Comparison of ENCODE assay signal across 17 cellular contexts in genomic region chr16:35506898-35507194, GRCh38.
"Had no signal": no experiment of that assay in that cellular context is flagged by ENCODE, and none has a peak within 500 bp of the region (broad histone marks: within the 10 kb centered on the region; RNA-seq: fewer than 3 reads in every experiment).

No MANE protein-coding gene starts in this region.

- ATAC-seq: activated CD8-positive, alpha-beta memory T cell treated with anti-CD3 and anti-CD28 coated beads, Interleukin-2, amount 10 ng/mL, durations not matched to agents 7 days and 5 days; foreskin keratinocyte; natural killer cell treated with Interleukin-12 subunit alpha and Interleukin-12 subunit beta and Interleukin-15 and Interleukin-18, amount 100 ng/mL, for 72 hours had no signal

- H3K4me1 ChIP-seq: ascending aorta, breast epithelium, foreskin keratinocyte, stomach had no signal

- H3K9me3 ChIP-seq: thoracic aorta had no signal

- H3K27ac ChIP-seq: ascending aorta, breast epithelium, foreskin keratinocyte, stomach, thoracic aorta had no signal

- DNase-seq: activated CD4-positive, alpha-beta memory T cell treated with anti-CD3 and anti-CD28 coated beads for 36 hours; activated CD4-positive, CD25-positive, alpha-beta regulatory T cell treated with anti-CD3 and anti-CD28 coated beads, Interleukin-2, amount 50 U/mL, for 72 hours; activated CD8-positive, alpha-beta memory T cell treated with anti-CD3 and anti-CD28 coated beads, Interleukin-2, amount 10 ng/mL, durations not matched to agents 7 days and 5 days; activated naive CD4-positive, alpha-beta T cell treated with anti-CD3 and anti-CD28 coated beads, Interleukin-2, amount 10 ng/mL, durations not matched to agents 7 days and 5 days; activated T-cell treated with anti-CD3 and anti-CD28 coated beads, Interleukin-2, amount 50 U/mL, for 24 hours; cerebellar nuclear complex; effector CD8-positive, alpha-beta T cell; foreskin keratinocyte; glutamatergic neuron; hypothalamus; mesenchymal stem cell; stimulated activated CD4-positive, alpha-beta T cell treated with anti-CD3 and anti-CD28 coated beads, Interleukin-1b, Interleukin-23, amount 100 ng/mL, for 48 hours; stomach had no signal

- H3K36me3 ChIP-seq: ascending aorta, breast epithelium, stomach, thoracic aorta had no signal

- H3K27me3 ChIP-seq: ascending aorta, breast epithelium, foreskin keratinocyte, stomach had no signal

- H3K4me3 ChIP-seq: ascending aorta, breast epithelium, stomach, thoracic aorta had no signal
